Comparison of ENCODE assay signal across 16 cellular contexts in the genomic region with DNA sequence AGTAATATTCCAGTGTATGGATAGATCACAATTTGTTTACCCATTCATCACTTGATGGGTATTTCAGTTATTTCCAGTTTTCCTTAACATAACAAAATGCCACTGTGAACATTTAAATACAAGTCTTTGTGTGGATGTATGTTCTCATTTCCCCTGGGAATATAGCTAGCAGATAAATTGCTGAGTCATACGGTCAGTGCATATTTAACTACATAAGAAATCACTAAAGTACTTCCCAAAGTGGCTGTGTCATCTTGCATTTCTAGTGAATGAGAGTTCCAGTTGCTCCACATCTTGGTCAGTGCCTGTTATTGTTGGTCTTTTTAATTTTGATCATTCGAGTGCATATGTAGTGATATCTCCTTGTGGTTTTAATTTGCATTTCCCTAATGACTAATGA.
DNase-seq lines count a peak whose midpoint lies in the region; ATAC-seq and TF ChIP-seq lines count a peak whose summit lies in the region.
"Had no signal": no experiment of that assay in that cellular context is flagged by ENCODE, and none has a peak within 500 bp of the region (broad histone marks: within the 10 kb centered on the region; RNA-seq: fewer than 3 reads in every experiment).

No MANE protein-coding gene starts in this region.

- no peak for TF ChIP-seq CTCF in AG10803 (conservative IDR thresholded peaks at IDR 0.05; ENCODE audit: low read length)
- TF ChIP-seq CTCF in HFF-Myc (IDR thresholded peaks at IDR 0.05; ENCODE audit: low read depth, low read length, missing control alignments), result no peak
- TF ChIP-seq CTCF in activated B cell treated with CpG ODN at 0.5 μM for 24 hours (IDR thresholded peaks at IDR 0.05), result no peak
- no peak for TF ChIP-seq CTCF in fibroblast of villous mesenchyme (IDR thresholded peaks at IDR 0.05; ENCODE audit: insufficient read depth, low read depth, low read length)
- TF ChIP-seq CTCF in WTC11 (IDR thresholded peaks at IDR 0.05), result no peak

- H3K9me3 Mint-ChIP-seq in activated B cell treated with CpG ODN at 0.5 μM for 24 hours (no peaks in the 10 kb centered on the region), WTC11 (peaks cover 13% of the 10 kb centered on the region)
- H3K9me3 Mint-ChIP-seq: activated naive CD4-positive, alpha-beta T cell treated with anti-CD3 and anti-CD28 coated beads for 36 hours had no signal

- peak; percentile 84 for DNase-seq in AG10803 (ENCODE audit: low read depth)
- DNase-seq in HFF-Myc (ENCODE audit: extremely low read depth, low read depth), result peak; percentile 25
- no peak for DNase-seq in activated B cell treated with CpG ODN at 0.5 μM for 24 hours
- peak; percentile 23 for DNase-seq in fibroblast of villous mesenchyme (ENCODE audit: low read depth)
- DNase-seq in cortex of kidney (lab: John Stamatoyannopoulos, UW), result no peak
- DNase-seq in globus pallidus (ENCODE audit: low spot score), result no peak
- DNase-seq in effector CD8-positive, alpha-beta T cell (lab: John Stamatoyannopoulos, UW), result no peak
- no peak for DNase-seq in WTC11 (ENCODE audit: low spot score)
- DNase-seq: activated naive CD4-positive, alpha-beta T cell treated with anti-CD3 and anti-CD28 coated beads for 36 hours; CD4-positive, alpha-beta memory T cell; NCI-H1436 treated with DMSO at 0.1 percent for 48 hours; NCI-H82; SHP77; stimulated activated CD4-positive, alpha-beta T cell treated with anti-CD3 and anti-CD28 coated beads, Interleukin-4, amount 100 ng/mL, for 24 hours had no signal

- POLR2A ChIA-PET in activated B cell treated with CpG ODN at 0.5 μM for 24 hours (lab: Charles Lee), result interaction anchor here (0.5 to 4.4 kb wide), 4 partner anchors 25 to 139 kb away, joined by 3 to 34 read pairs (median 16); a partner anchor contains a TSS
- POLR2A ChIA-PET in WTC11 (lab: Charles Lee), result no interaction called here

- intact Hi-C loops in activated B cell treated with CpG ODN at 0.5 μM for 24 hours (cut with micrococcal nuclease), result loop anchor here (1.0 to 5.0 kb wide), 2 partner anchors 33 to 47 kb away; no protein-coding TSS in a partner anchor

- ATAC-seq in activated B cell treated with CpG ODN at 0.5 μM for 24 hours (ENCODE audit: low read depth) (no peak), WTC11 (no peak)
- ATAC-seq: stimulated activated memory B cell treated with anti-CD40 and anti-IgM and Interleukin-4, amounts not matched to agents 10 μg/mL and 1 μg/mL and 100 μg/mL, for 72 hours had no signal

- H3K4me3 ChIP-seq in AG10803 (ENCODE audit: low read length) (no peak overlapping the region), HFF-Myc (replicated peaks; ENCODE audit: low read depth, low read length) (no peak overlapping the region), fibroblast of villous mesenchyme (ENCODE audit: low read depth, low read length) (no peak overlapping the region)
- H3K4me3 ChIP-seq: esophagus muscularis mucosa had no signal

- no peaks in the 10 kb centered on the region for H3K36me3 Mint-ChIP-seq in activated B cell treated with CpG ODN at 0.5 μM for 24 hours (ENCODE audit: low read depth)
- peaks cover 12% of the 10 kb centered on the region for H3K36me3 Mint-ChIP-seq in WTC11
- H3K36me3 Mint-ChIP-seq: CD4-positive, alpha-beta memory T cell; stimulated activated memory B cell treated with anti-CD40 and anti-IgM and Interleukin-4, amounts not matched to agents 10 μg/mL and 1 μg/mL and 100 μg/mL, for 72 hours had no signal

- CTCF ChIA-PET in activated B cell treated with CpG ODN at 0.5 μM for 24 hours (lab: Charles Lee), result interaction anchor here (2.2 kb wide), 1 partner anchor 25 kb away, joined by 7 read pairs; no protein-coding TSS in a partner anchor
- CTCF ChIA-PET in WTC11 (lab: Charles Lee), result no interaction called here

- H3K27ac Mint-ChIP-seq in activated B cell treated with CpG ODN at 0.5 μM for 24 hours, result peak overlapping the region; percentile 90
- no peak overlapping the region for H3K27ac Mint-ChIP-seq in WTC11
- H3K27ac Mint-ChIP-seq: activated naive CD4-positive, alpha-beta T cell treated with anti-CD3 and anti-CD28 coated beads for 36 hours; CD4-positive, alpha-beta memory T cell had no signal

- H3K4me1 Mint-ChIP-seq in activated B cell treated with CpG ODN at 0.5 μM for 24 hours, result peaks cover 77% of the 10 kb centered on the region
- H3K4me1 Mint-ChIP-seq in WTC11, result peaks cover 71% of the 10 kb centered on the region
- H3K4me1 Mint-ChIP-seq: CD4-positive, alpha-beta memory T cell had no signal

- no peaks in the 10 kb centered on the region for H3K27me3 Mint-ChIP-seq in activated B cell treated with CpG ODN at 0.5 μM for 24 hours
- H3K27me3 Mint-ChIP-seq in WTC11 (ENCODE audit: low read depth), result peaks cover 22% of the 10 kb centered on the region
- H3K27me3 Mint-ChIP-seq: stimulated activated memory B cell treated with anti-CD40 and anti-IgM and Interleukin-4, amounts not matched to agents 10 μg/mL and 1 μg/mL and 100 μg/mL, for 72 hours had no signal

- H3K4me3 Mint-ChIP-seq in activated B cell treated with CpG ODN at 0.5 μM for 24 hours, result peak overlapping the region; percentile 8
- no peak overlapping the region for H3K4me3 Mint-ChIP-seq in WTC11
- H3K4me3 Mint-ChIP-seq: activated naive CD4-positive, alpha-beta T cell treated with anti-CD3 and anti-CD28 coated beads for 36 hours; CD4-positive, alpha-beta memory T cell; stimulated activated memory B cell treated with anti-CD40 and anti-IgM and Interleukin-4, amounts not matched to agents 10 μg/mL and 1 μg/mL and 100 μg/mL, for 72 hours had no signal

TF ChIP-seq in WTC11, 78 proteins besides CTCF, POLR2A, EP300 and RAD21 (continues in another document):
- no peak for TF ChIP-seq SOX15 (CRISPR knock-in tag; IDR thresholded peaks at IDR 0.05)
- TF ChIP-seq FOXP1 (CRISPR knock-in tag; IDR thresholded peaks at IDR 0.05; ENCODE audit: borderline replicate concordance), result no peak
- no peak for TF ChIP-seq PRRX2 (CRISPR knock-in tag; IDR thresholded peaks at IDR 0.05)
- TF ChIP-seq, protein P1, sequence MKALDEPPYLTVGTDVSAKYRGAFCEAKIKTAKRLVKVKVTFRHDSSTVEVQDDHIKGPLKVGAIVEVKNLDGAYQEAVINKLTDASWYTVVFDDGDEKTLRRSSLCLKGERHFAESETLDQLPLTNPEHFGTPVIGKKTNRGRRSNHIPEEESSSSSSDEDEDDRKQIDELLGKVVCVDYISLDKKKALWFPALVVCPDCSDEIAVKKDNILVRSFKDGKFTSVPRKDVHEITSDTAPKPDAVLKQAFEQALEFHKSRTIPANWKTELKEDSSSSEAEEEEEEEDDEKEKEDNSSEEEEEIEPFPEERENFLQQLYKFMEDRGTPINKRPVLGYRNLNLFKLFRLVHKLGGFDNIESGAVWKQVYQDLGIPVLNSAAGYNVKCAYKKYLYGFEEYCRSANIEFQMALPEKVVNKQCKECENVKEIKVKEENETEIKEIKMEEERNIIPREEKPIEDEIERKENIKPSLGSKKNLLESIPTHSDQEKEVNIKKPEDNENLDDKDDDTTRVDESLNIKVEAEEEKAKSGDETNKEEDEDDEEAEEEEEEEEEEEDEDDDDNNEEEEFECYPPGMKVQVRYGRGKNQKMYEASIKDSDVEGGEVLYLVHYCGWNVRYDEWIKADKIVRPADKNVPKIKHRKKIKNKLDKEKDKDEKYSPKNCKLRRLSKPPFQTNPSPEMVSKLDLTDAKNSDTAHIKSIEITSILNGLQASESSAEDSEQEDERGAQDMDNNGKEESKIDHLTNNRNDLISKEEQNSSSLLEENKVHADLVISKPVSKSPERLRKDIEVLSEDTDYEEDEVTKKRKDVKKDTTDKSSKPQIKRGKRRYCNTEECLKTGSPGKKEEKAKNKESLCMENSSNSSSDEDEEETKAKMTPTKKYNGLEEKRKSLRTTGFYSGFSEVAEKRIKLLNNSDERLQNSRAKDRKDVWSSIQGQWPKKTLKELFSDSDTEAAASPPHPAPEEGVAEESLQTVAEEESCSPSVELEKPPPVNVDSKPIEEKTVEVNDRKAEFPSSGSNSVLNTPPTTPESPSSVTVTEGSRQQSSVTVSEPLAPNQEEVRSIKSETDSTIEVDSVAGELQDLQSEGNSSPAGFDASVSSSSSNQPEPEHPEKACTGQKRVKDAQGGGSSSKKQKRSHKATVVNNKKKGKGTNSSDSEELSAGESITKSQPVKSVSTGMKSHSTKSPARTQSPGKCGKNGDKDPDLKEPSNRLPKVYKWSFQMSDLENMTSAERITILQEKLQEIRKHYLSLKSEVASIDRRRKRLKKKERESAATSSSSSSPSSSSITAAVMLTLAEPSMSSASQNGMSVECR (CRISPR knock-in tag; IDR thresholded peaks at IDR 0.05; ENCODE audit: borderline replicate concordance), result no peak
- TF ChIP-seq, protein P2, sequence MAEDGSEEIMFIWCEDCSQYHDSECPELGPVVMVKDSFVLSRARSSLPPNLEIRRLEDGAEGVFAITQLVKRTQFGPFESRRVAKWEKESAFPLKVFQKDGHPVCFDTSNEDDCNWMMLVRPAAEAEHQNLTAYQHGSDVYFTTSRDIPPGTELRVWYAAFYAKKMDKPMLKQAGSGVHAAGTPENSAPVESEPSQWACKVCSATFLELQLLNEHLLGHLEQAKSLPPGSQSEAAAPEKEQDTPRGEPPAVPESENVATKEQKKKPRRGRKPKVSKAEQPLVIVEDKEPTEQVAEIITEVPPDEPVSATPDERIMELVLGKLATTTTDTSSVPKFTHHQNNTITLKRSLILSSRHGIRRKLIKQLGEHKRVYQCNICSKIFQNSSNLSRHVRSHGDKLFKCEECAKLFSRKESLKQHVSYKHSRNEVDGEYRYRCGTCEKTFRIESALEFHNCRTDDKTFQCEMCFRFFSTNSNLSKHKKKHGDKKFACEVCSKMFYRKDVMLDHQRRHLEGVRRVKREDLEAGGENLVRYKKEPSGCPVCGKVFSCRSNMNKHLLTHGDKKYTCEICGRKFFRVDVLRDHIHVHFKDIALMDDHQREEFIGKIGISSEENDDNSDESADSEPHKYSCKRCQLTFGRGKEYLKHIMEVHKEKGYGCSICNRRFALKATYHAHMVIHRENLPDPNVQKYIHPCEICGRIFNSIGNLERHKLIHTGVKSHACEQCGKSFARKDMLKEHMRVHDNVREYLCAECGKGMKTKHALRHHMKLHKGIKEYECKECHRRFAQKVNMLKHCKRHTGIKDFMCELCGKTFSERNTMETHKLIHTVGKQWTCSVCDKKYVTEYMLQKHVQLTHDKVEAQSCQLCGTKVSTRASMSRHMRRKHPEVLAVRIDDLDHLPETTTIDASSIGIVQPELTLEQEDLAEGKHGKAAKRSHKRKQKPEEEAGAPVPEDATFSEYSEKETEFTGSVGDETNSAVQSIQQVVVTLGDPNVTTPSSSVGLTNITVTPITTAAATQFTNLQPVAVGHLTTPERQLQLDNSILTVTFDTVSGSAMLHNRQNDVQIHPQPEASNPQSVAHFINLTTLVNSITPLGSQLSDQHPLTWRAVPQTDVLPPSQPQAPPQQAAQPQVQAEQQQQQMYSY (CRISPR knock-in tag; IDR thresholded peaks at IDR 0.05), result no peak
- TF ChIP-seq MXD4 (CRISPR knock-in tag; IDR thresholded peaks at IDR 0.05; ENCODE audit: borderline replicate concordance), result no peak

Comparison
In these comparisons a context has a peak if more than half of its experiments do, and no peak if none do; other contexts are left out.
1. DNase-seq: peak in AG10803 (single experiment), HFF-Myc (single experiment) and fibroblast of villous mesenchyme (single experiment); none in activated B cell treated with CpG ODN at 0.5 μM for 24 hours (single experiment), cortex of kidney (single experiment), globus pallidus (single experiment), effector CD8-positive, alpha-beta T cell (single experiment) and WTC11 (single experiment).